ENCODE assay signal across 2 cellular contexts in the genomic region with DNA sequence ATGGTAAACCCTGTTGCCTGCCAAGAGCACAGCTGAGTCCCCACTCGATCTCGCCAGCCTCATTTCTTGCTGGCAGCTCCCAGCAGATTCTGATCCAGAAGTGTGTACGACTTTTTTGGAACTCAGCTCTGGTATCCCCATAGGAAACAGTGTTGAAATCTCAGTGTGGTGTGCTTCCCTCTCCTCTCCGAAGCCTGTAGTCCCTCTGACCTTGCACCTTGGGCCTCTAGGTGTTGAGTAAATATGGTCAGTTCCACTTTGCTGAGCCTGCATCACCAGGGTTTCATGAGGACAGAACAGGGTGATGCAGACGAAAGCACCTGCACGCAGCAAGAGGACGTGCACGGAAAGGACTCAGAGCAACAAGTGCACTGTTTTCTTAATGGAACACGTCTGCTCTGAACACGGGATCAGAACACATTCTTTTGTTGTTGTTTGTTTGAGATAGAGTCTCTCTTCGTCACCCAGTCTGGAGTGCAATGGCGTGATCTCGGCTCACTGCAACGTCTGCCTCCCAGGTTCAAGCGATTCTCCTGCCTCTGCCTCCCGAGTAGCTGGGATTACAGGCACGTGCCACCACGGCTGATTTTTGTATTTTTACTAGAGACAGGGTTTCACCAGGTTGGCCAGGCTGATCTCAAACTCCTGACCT.
TF ChIP-seq lines count a peak whose summit lies in the region.

No MANE protein-coding gene starts in this region.

TF ChIP-seq in K562, 482 proteins besides CTCF, POLR2A, EP300 and RAD21:
- no peak for TF ChIP-seq U2AF2 (optimal IDR thresholded peaks at IDR 0.05; ENCODE audit: low read depth, low read length)
- TF ChIP-seq, protein P1, sequence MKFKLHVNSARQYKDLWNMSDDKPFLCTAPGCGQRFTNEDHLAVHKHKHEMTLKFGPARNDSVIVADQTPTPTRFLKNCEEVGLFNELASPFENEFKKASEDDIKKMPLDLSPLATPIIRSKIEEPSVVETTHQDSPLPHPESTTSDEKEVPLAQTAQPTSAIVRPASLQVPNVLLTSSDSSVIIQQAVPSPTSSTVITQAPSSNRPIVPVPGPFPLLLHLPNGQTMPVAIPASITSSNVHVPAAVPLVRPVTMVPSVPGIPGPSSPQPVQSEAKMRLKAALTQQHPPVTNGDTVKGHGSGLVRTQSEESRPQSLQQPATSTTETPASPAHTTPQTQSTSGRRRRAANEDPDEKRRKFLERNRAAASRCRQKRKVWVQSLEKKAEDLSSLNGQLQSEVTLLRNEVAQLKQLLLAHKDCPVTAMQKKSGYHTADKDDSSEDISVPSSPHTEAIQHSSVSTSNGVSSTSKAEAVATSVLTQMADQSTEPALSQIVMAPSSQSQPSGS (CRISPR knock-in tag; IDR thresholded peaks at IDR 0.05), result no peak
- TF ChIP-seq ZNF224 (CRISPR knock-in tag; IDR thresholded peaks at IDR 0.05), result no peak
- TF ChIP-seq ZBTB7A (IDR thresholded peaks at IDR 0.05; ENCODE audit: borderline replicate concordance, control insufficient read depth, low read depth, low read length), result no peak
- TF ChIP-seq ETV6 (IDR thresholded peaks at IDR 0.05; ENCODE audit: borderline replicate concordance in 1 of 2, low read depth in 2 of 2, low read length in 1 of 2), result no peak
- TF ChIP-seq ETV6 (CRISPR knock-in tag; IDR thresholded peaks at IDR 0.05; ENCODE audit: borderline replicate concordance), result no peak
- TF ChIP-seq, protein P2, sequence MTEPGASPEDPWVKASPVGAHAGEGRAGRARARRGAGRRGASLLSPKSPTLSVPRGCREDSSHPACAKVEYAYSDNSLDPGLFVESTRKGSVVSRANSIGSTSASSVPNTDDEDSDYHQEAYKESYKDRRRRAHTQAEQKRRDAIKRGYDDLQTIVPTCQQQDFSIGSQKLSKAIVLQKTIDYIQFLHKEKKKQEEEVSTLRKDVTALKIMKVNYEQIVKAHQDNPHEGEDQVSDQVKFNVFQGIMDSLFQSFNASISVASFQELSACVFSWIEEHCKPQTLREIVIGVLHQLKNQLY (CRISPR knock-in tag; conservative IDR thresholded peaks at IDR 0.05), result no peak
- TF ChIP-seq CBX2 (IDR thresholded peaks at IDR 0.05; ENCODE audit: insufficient read depth, low read length, poor library complexity, severe bottlenecking), result no peak
- no peak for TF ChIP-seq CBX3 (IDR thresholded peaks at IDR 0.05; ENCODE audit: borderline replicate concordance in 1 of 2, low read length in 2 of 2)
- no peak for TF ChIP-seq CHD1 (IDR thresholded peaks at IDR 0.05; ENCODE audit: low read length)

TF ChIP-seq in HepG2, 621 proteins besides CTCF, POLR2A, EP300 and RAD21 (continues in another document):
- no peak for TF ChIP-seq ZNF773 (CRISPR knock-in tag; IDR thresholded peaks at IDR 0.05; ENCODE audit: borderline replicate concordance)
- no peak for TF ChIP-seq PAF1 (CRISPR knock-in tag; IDR thresholded peaks at IDR 0.05)
- TF ChIP-seq, protein P3, sequence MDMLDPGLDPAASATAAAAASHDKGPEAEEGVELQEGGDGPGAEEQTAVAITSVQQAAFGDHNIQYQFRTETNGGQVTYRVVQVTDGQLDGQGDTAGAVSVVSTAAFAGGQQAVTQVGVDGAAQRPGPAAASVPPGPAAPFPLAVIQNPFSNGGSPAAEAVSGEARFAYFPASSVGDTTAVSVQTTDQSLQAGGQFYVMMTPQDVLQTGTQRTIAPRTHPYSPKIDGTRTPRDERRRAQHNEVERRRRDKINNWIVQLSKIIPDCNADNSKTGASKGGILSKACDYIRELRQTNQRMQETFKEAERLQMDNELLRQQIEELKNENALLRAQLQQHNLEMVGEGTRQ (IDR thresholded peaks at IDR 0.05; ENCODE audit: low read depth, low read length), result no peak
- TF ChIP-seq, protein P3 (CRISPR knock-in tag; IDR thresholded peaks at IDR 0.05; ENCODE audit: borderline replicate concordance), result 0 out of 2 replicates have a peak, but pooled peaks have one; percentile 12
- TF ChIP-seq ZNF776 (CRISPR knock-in tag; IDR thresholded peaks at IDR 0.05), result no peak
- TF ChIP-seq REL (CRISPR knock-in tag; conservative IDR thresholded peaks at IDR 0.05), result 0 out of 2 replicates have a peak, but pooled peaks have one; percentile 44
- TF ChIP-seq, protein P4, sequence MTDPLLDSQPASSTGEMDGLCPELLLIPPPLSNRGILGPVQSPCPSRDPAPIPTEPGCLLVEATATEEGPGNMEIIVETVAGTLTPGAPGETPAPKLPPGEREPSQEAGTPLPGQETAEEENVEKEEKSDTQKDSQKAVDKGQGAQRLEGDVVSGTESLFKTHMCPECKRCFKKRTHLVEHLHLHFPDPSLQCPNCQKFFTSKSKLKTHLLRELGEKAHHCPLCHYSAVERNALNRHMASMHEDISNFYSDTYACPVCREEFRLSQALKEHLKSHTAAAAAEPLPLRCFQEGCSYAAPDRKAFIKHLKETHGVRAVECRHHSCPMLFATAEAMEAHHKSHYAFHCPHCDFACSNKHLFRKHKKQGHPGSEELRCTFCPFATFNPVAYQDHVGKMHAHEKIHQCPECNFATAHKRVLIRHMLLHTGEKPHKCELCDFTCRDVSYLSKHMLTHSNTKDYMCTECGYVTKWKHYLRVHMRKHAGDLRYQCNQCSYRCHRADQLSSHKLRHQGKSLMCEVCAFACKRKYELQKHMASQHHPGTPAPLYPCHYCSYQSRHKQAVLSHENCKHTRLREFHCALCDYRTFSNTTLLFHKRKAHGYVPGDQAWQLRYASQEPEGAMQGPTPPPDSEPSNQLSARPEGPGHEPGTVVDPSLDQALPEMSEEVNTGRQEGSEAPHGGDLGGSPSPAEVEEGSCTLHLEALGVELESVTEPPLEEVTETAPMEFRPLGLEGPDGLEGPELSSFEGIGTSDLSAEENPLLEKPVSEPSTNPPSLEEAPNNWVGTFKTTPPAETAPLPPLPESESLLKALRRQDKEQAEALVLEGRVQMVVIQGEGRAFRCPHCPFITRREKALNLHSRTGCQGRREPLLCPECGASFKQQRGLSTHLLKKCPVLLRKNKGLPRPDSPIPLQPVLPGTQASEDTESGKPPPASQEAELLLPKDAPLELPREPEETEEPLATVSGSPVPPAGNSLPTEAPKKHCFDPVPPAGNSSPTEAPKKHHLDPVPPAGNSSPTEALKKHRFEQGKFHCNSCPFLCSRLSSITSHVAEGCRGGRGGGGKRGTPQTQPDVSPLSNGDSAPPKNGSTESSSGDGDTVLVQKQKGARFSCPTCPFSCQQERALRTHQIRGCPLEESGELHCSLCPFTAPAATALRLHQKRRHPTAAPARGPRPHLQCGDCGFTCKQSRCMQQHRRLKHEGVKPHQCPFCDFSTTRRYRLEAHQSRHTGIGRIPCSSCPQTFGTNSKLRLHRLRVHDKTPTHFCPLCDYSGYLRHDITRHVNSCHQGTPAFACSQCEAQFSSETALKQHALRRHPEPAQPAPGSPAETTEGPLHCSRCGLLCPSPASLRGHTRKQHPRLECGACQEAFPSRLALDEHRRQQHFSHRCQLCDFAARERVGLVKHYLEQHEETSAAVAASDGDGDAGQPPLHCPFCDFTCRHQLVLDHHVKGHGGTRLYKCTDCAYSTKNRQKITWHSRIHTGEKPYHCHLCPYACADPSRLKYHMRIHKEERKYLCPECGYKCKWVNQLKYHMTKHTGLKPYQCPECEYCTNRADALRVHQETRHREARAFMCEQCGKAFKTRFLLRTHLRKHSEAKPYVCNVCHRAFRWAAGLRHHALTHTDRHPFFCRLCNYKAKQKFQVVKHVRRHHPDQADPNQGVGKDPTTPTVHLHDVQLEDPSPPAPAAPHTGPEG (CRISPR knock-in tag; IDR thresholded peaks at IDR 0.05), result no peak
- TF ChIP-seq ONECUT2 (CRISPR knock-in tag; IDR thresholded peaks at IDR 0.05), result no peak
- no peak for TF ChIP-seq AHR (CRISPR knock-in tag; IDR thresholded peaks at IDR 0.05)
- TF ChIP-seq RBAK (CRISPR knock-in tag; IDR thresholded peaks at IDR 0.05), result peak; percentile 61; the same call in 1 of the 2 replicates
- TF ChIP-seq AGO2 (optimal IDR thresholded peaks at IDR 0.05; ENCODE audit: low read depth, low read length), result no peak
- no peak for TF ChIP-seq SOX6 (IDR thresholded peaks at IDR 0.05)
- peak; percentile 97 for TF ChIP-seq SOX6 (CRISPR knock-in tag; IDR thresholded peaks at IDR 0.05)
- TF ChIP-seq, protein P5, sequence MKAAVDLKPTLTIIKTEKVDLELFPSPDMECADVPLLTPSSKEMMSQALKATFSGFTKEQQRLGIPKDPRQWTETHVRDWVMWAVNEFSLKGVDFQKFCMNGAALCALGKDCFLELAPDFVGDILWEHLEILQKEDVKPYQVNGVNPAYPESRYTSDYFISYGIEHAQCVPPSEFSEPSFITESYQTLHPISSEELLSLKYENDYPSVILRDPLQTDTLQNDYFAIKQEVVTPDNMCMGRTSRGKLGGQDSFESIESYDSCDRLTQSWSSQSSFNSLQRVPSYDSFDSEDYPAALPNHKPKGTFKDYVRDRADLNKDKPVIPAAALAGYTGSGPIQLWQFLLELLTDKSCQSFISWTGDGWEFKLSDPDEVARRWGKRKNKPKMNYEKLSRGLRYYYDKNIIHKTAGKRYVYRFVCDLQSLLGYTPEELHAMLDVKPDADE (CRISPR knock-in tag; IDR thresholded peaks at IDR 0.05), result no peak
- TF ChIP-seq, protein P6, sequence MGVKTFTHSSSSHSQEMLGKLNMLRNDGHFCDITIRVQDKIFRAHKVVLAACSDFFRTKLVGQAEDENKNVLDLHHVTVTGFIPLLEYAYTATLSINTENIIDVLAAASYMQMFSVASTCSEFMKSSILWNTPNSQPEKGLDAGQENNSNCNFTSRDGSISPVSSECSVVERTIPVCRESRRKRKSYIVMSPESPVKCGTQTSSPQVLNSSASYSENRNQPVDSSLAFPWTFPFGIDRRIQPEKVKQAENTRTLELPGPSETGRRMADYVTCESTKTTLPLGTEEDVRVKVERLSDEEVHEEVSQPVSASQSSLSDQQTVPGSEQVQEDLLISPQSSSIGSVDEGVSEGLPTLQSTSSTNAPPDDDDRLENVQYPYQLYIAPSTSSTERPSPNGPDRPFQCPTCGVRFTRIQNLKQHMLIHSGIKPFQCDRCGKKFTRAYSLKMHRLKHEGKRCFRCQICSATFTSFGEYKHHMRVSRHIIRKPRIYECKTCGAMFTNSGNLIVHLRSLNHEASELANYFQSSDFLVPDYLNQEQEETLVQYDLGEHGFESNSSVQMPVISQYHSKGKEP (CRISPR knock-in tag; IDR thresholded peaks at IDR 0.05), result peak; percentile 43; the same call in 1 of the 2 replicates
- TF ChIP-seq TEAD2 (CRISPR knock-in tag; IDR thresholded peaks at IDR 0.05), result no peak
- peak; percentile 97 for TF ChIP-seq ZFP36L1 (CRISPR knock-in tag; IDR thresholded peaks at IDR 0.05)
- TF ChIP-seq ZNF484 (CRISPR knock-in tag; IDR thresholded peaks at IDR 0.05; ENCODE audit: borderline replicate concordance, low read depth), result no peak
- TF ChIP-seq ZNF234 (CRISPR knock-in tag; conservative IDR thresholded peaks at IDR 0.05), result 0 out of 2 replicates have a peak, but pooled peaks have one; percentile 60
- TF ChIP-seq TAF15 (IDR thresholded peaks at IDR 0.05; ENCODE audit: low read depth, low read length, poor library complexity, severe bottlenecking), result no peak
- TF ChIP-seq GATAD2A (CRISPR knock-in tag; IDR thresholded peaks at IDR 0.05), result peak; percentile 96
- TF ChIP-seq NFE2L1 (CRISPR knock-in tag; IDR thresholded peaks at IDR 0.05; ENCODE audit: borderline replicate concordance), result no peak
- TF ChIP-seq ZNF720 (CRISPR knock-in tag; IDR thresholded peaks at IDR 0.05), result no peak
- TF ChIP-seq CENPT (CRISPR knock-in tag; IDR thresholded peaks at IDR 0.05; ENCODE audit: low read depth), result peak; percentile 67; the same call in 1 of the 2 replicates
- TF ChIP-seq ZBTB38 (CRISPR knock-in tag; IDR thresholded peaks at IDR 0.05), result peak; percentile 95
- no peak; the same call in 1 of the 2 replicates for TF ChIP-seq KAT7 (CRISPR knock-in tag; IDR thresholded peaks at IDR 0.05; ENCODE audit: borderline replicate concordance)
- no peak for TF ChIP-seq ZNF766 (CRISPR knock-in tag; IDR thresholded peaks at IDR 0.05; ENCODE audit: borderline replicate concordance)
- peak; percentile 93 for TF ChIP-seq MAFF (IDR thresholded peaks at IDR 0.05; ENCODE audit: low read depth, low read length)
- peak; percentile 100 for TF ChIP-seq RXRB (CRISPR knock-in tag; IDR thresholded peaks at IDR 0.05; ENCODE audit: borderline replicate concordance)
- TF ChIP-seq, protein P7, sequence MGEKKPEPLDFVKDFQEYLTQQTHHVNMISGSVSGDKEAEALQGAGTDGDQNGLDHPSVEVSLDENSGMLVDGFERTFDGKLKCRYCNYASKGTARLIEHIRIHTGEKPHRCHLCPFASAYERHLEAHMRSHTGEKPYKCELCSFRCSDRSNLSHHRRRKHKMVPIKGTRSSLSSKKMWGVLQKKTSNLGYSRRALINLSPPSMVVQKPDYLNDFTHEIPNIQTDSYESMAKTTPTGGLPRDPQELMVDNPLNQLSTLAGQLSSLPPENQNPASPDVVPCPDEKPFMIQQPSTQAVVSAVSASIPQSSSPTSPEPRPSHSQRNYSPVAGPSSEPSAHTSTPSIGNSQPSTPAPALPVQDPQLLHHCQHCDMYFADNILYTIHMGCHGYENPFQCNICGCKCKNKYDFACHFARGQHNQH (CRISPR knock-in tag; IDR thresholded peaks at IDR 0.05), result peak; percentile 96
- peak; percentile 61; the same call in 1 of the 2 replicates for TF ChIP-seq POLR2G (IDR thresholded peaks at IDR 0.05; ENCODE audit: low read depth, low read length)
- TF ChIP-seq, protein P8, sequence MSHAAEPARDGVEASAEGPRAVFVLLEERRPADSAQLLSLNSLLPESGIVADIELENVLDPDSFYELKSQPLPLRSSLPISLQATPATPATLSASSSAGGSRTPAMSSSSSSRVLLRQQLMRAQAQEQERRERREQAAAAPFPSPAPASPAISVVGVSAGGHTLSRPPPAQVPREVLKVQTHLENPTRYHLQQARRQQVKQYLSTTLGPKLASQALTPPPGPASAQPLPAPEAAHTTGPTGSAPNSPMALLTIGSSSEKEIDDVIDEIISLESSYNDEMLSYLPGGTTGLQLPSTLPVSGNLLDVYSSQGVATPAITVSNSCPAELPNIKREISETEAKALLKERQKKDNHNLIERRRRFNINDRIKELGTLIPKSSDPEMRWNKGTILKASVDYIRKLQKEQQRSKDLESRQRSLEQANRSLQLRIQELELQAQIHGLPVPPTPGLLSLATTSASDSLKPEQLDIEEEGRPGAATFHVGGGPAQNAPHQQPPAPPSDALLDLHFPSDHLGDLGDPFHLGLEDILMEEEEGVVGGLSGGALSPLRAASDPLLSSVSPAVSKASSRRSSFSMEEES (CRISPR knock-in tag; IDR thresholded peaks at IDR 0.05), result peak; percentile 92
- TF ChIP-seq, protein P9, sequence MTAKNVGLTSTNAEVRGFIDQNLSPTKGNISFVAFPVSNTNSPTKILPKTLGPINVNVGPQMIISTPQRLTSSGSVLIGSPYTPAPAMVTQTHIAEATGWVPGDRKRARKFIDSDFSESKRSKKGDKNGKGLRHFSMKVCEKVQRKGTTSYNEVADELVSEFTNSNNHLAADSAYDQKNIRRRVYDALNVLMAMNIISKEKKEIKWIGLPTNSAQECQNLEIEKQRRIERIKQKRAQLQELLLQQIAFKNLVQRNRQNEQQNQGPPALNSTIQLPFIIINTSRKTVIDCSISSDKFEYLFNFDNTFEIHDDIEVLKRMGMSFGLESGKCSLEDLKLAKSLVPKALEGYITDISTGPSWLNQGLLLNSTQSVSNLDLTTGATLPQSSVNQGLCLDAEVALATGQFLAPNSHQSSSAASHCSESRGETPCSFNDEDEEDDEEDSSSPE (CRISPR knock-in tag; IDR thresholded peaks at IDR 0.05), result peak; percentile 71
- 0 out of 2 replicates have a peak, but pooled peaks have one; percentile 27 for TF ChIP-seq ZNF572 (CRISPR knock-in tag; IDR thresholded peaks at IDR 0.05)
- no peak for TF ChIP-seq ATM (IDR thresholded peaks at IDR 0.05; ENCODE audit: borderline replicate concordance)
